In the genomic region with DNA sequence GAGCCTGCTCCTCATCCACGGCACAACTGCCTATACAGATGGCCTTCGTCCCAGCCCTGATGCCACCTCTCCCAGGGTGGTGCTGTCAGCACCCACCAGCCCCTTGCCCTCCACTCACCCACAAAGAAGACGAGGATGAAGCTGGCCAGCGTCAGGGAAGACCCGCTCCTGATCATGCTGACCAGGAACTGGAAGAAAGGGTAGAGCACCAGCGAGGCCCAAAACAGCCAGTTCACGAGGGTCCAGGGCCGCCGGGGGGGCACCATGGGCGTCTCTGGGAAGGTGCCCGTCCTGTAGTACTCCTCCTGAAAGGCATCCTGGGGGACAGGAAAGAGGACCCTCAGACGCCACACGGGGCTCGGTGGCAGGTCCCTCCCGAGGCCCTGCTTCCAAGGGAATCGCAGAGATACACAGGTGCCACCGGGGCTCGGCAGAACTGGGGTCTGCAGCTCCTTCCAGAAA, we compare ENCODE assay signal across 19 cellular contexts.
"Had no signal": no experiment of that assay in that cellular context is flagged by ENCODE, and none has a peak within 500 bp of the region (broad histone marks: within the 10 kb centered on the region; RNA-seq: fewer than 3 reads in every experiment).

No MANE protein-coding gene starts in this region.

- H3K27ac Mint-ChIP-seq: activated CD4-positive, alpha-beta T cell treated with anti-CD3 and anti-CD28 coated beads, Interleukin-2, amount 10 ng/mL, durations not matched to agents 24 days and 14 days; activated CD8-positive, alpha-beta T cell treated with anti-CD3 and anti-CD28 coated beads for 36 hours; activated naive CD4-positive, alpha-beta T cell treated with anti-CD3 and anti-CD28 coated beads, Interleukin-2, amount 50 U/mL, for 72 hours; naive thymus-derived CD4-positive, alpha-beta T cell; T-cell; T-helper 2 cell treated with Interferon-gamma antibody and Interleukin-4, amounts not matched to agents 5 μg/mL and 100 μg/mL, for 36 hours had no signal

- H3K4me1 Mint-ChIP-seq: activated CD4-positive, alpha-beta T cell treated with anti-CD3 and anti-CD28 coated beads, Interleukin-2, amount 10 ng/mL, durations not matched to agents 24 days and 14 days; T-cell had no signal

- H3K4me1 ChIP-seq: ascending aorta, left lung, sigmoid colon, tibial artery, uterus had no signal

- H3K9me3 Mint-ChIP-seq: activated CD4-positive, alpha-beta T cell treated with anti-CD3 and anti-CD28 coated beads, Interleukin-2, amount 10 ng/mL, durations not matched to agents 24 days and 14 days; activated CD8-positive, alpha-beta T cell treated with anti-CD3 and anti-CD28 coated beads for 36 hours; activated naive CD4-positive, alpha-beta T cell treated with anti-CD3 and anti-CD28 coated beads, Interleukin-2, amount 50 U/mL, for 72 hours; naive thymus-derived CD4-positive, alpha-beta T cell; neural crest cell; T-cell; T-helper 2 cell treated with Interferon-gamma antibody and Interleukin-4, amounts not matched to agents 5 μg/mL and 100 μg/mL, for 36 hours had no signal

- FAIRE-seq: endometrium had no signal

- ATAC-seq: activated CD4-positive, CD25-positive, alpha-beta regulatory T cell treated with anti-CD3 and anti-CD28 coated beads, Interleukin-2, amount 50 U/mL, for 24 hours; activated CD8-positive, alpha-beta T cell treated with anti-CD3 and anti-CD28 coated beads for 36 hours; left lung; naive thymus-derived CD4-positive, alpha-beta T cell had no signal

- DNase-seq: activated CD4-positive, alpha-beta T cell treated with anti-CD3 and anti-CD28 coated beads, Interleukin-2, amount 10 ng/mL, durations not matched to agents 24 days and 14 days; activated CD8-positive, alpha-beta T cell treated with anti-CD3 and anti-CD28 coated beads for 36 hours; activated T-cell treated with anti-CD3 and anti-CD28 coated beads, Interleukin-2, amount 50 U/mL, for 1 hour; cortex of kidney; naive thymus-derived CD4-positive, alpha-beta T cell; stimulated activated CD4-positive, alpha-beta T cell treated with anti-CD3 and anti-CD28 coated beads, Interleukin-4, amount 100 ng/mL, for 1 hour; stimulated activated naive CD4-positive, alpha-beta T cell; tibial artery had no signal

- H3K27me3 Mint-ChIP-seq: activated CD4-positive, alpha-beta T cell treated with anti-CD3 and anti-CD28 coated beads, Interleukin-2, amount 10 ng/mL, durations not matched to agents 24 days and 14 days; activated CD8-positive, alpha-beta T cell treated with anti-CD3 and anti-CD28 coated beads for 36 hours; naive thymus-derived CD4-positive, alpha-beta T cell; T-cell had no signal

- H3K36me3 ChIP-seq: uterus had no signal

- H3K4me3 Mint-ChIP-seq: activated CD4-positive, alpha-beta T cell treated with anti-CD3 and anti-CD28 coated beads, Interleukin-2, amount 10 ng/mL, durations not matched to agents 24 days and 14 days; activated CD8-positive, alpha-beta T cell treated with anti-CD3 and anti-CD28 coated beads for 36 hours; naive thymus-derived CD4-positive, alpha-beta T cell; neural crest cell; T-cell; T-helper 2 cell treated with Interferon-gamma antibody and Interleukin-4, amounts not matched to agents 5 μg/mL and 100 μg/mL, for 36 hours had no signal

- H3K27me3 ChIP-seq: ascending aorta, left lung, sigmoid colon, tibial artery, uterus had no signal

- H3K4me3 ChIP-seq: ascending aorta, left lung, sigmoid colon, tibial artery, uterus had no signal

- H3K27ac ChIP-seq: ascending aorta, left lung, sigmoid colon, tibial artery, VCaP had no signal

- H3K9me3 ChIP-seq: ascending aorta, left lung, sigmoid colon, tibial artery, uterus had no signal
